In genomic region chr6:13397359-13398080, GRCh38 we compare ENCODE assay signal across 1 cellular context.
A peak's percentile ranks its signal among the peaks of the same experiment; 100 is the strongest.
TF ChIP-seq lines count a peak whose summit lies in the region.

No MANE protein-coding gene starts in this region.

TF ChIP-seq in GM12878, 131 proteins besides CTCF, POLR2A, EP300 and RAD21 (continued from another document):
- TF ChIP-seq, protein P1, sequence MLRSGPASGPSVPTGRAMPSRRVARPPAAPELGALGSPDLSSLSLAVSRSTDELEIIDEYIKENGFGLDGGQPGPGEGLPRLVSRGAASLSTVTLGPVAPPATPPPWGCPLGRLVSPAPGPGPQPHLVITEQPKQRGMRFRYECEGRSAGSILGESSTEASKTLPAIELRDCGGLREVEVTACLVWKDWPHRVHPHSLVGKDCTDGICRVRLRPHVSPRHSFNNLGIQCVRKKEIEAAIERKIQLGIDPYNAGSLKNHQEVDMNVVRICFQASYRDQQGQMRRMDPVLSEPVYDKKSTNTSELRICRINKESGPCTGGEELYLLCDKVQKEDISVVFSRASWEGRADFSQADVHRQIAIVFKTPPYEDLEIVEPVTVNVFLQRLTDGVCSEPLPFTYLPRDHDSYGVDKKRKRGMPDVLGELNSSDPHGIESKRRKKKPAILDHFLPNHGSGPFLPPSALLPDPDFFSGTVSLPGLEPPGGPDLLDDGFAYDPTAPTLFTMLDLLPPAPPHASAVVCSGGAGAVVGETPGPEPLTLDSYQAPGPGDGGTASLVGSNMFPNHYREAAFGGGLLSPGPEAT (IDR thresholded peaks at IDR 0.05; ENCODE audit: low read depth): peak; percentile 53; the same call in 1 of the 2 replicates
- TF ChIP-seq SPI1 (IDR thresholded peaks at IDR 0.05; ENCODE audit: borderline replicate concordance, insufficient read depth, low read depth, low read length) (peak; percentile 99), SRF (IDR thresholded peaks at IDR 0.05; ENCODE audit: low read depth in 2 of 2, low read length in 2 of 2) (0 out of 4 replicates have a peak, but pooled peaks of 1 of the 2 experiments have one; percentile 37), EED (IDR thresholded peaks at IDR 0.05; ENCODE audit: low read depth) (peak; percentile 85), ASH2L (IDR thresholded peaks at IDR 0.05; ENCODE audit: borderline replicate concordance, low read depth) (no peak), RFX5 (IDR thresholded peaks at IDR 0.05; ENCODE audit: low read depth, low read length) (no peak), ETV6 (conservative IDR thresholded peaks at IDR 0.05 in 1 of 2, IDR thresholded peaks at IDR 0.05 in 1 of 2; ENCODE audit: borderline replicate concordance in 1 of 2, low read depth in 1 of 2) (peak in 1 of 2 experiments; percentile 80; a peak in 2 of 4 replicates), MEF2B (IDR thresholded peaks at IDR 0.05; ENCODE audit: partially characterized antibody, poor library complexity, severe bottlenecking) (peak; percentile 74), SMAD1 (IDR thresholded peaks at IDR 0.05; ENCODE audit: low read depth, partially characterized antibody) (peak; percentile 54), DPF2 (IDR thresholded peaks at IDR 0.05) (peak; percentile 71), TARDBP (IDR thresholded peaks at IDR 0.05; ENCODE audit: borderline replicate concordance) (no peak), TCF12 (IDR thresholded peaks at IDR 0.05; ENCODE audit: low read depth, low read length) (0 out of 2 replicates have a peak, but pooled peaks have one; percentile 40), PAX8 (IDR thresholded peaks at IDR 0.05) (no peak), IKZF1 (conservative IDR thresholded peaks at IDR 0.05) (peak; percentile 78), CREM (IDR thresholded peaks at IDR 0.05; ENCODE audit: low read depth) (peak; percentile 55; the same call in 1 of the 2 replicates), KLF5 (IDR thresholded peaks at IDR 0.05; ENCODE audit: partially characterized antibody) (no peak), IKZF2 (IDR thresholded peaks at IDR 0.05) (peak; percentile 81 to 85), ZNF687 (IDR thresholded peaks at IDR 0.05) (peak; percentile 92), NR2F1 (conservative IDR thresholded peaks at IDR 0.05) (0 out of 2 replicates have a peak, but pooled peaks have one; percentile 17), E2F4 (IDR thresholded peaks at IDR 0.05; ENCODE audit: low read depth, low read length) (no peak), MLLT1 (IDR thresholded peaks at IDR 0.05) (peak; percentile 53; the same call in 1 of the 2 replicates), RAD51 (IDR thresholded peaks at IDR 0.05) (no peak), NBN (IDR thresholded peaks at IDR 0.05) (peak; percentile 36; the same call in 1 of the 2 replicates), GATAD2B (conservative IDR thresholded peaks at IDR 0.05; ENCODE audit: low read depth) (peak; percentile 73), CBX5 (IDR thresholded peaks at IDR 0.05; ENCODE audit: low read depth) (0 out of 2 replicates have a peak, but pooled peaks have one; percentile 62), ZNF592 (IDR thresholded peaks at IDR 0.05) (peak; percentile 4; the same call in 1 of the 2 replicates), PKNOX1 (IDR thresholded peaks at IDR 0.05) (no peak), NFYA (IDR thresholded peaks at IDR 0.05; ENCODE audit: borderline replicate concordance, low read depth, low read length) (no peak), NR2C2 (IDR thresholded peaks at IDR 0.05; ENCODE audit: borderline replicate concordance, control insufficient read depth, insufficient read length, low read depth) (no peak), ZBED1 (IDR thresholded peaks at IDR 0.05; ENCODE audit: borderline replicate concordance) (0 out of 2 replicates have a peak, but pooled peaks have one; percentile 11), ATF7 (IDR thresholded peaks at IDR 0.05; ENCODE audit: low read depth) (no peak), MTA2 (IDR thresholded peaks at IDR 0.05; ENCODE audit: low read depth) (peak; percentile 36), RUNX3 (IDR thresholded peaks at IDR 0.05; ENCODE audit: low read length) (peak; percentile 42), MEF2A (IDR thresholded peaks at IDR 0.05; ENCODE audit: insufficient read depth, low read depth, low read length) (0 out of 2 replicates have a peak, but pooled peaks have one; percentile 34), ZNF217 (IDR thresholded peaks at IDR 0.05) (0 out of 2 replicates have a peak, but pooled peaks have one; percentile 13), NFIC (IDR thresholded peaks at IDR 0.05; ENCODE audit: low read depth, low read length) (0 out of 2 replicates have a peak, but pooled peaks have one; percentile 20), SMC3 (IDR thresholded peaks at IDR 0.05; ENCODE audit: borderline replicate concordance, low read length) (peak; percentile 28; the same call in 1 of the 2 replicates), MTA3 (IDR thresholded peaks at IDR 0.05; ENCODE audit: borderline replicate concordance, low read length) (peak; percentile 49; the same call in 1 of the 2 replicates), KAT2A (conservative IDR thresholded peaks at IDR 0.05; ENCODE audit: control insufficient read depth, low read depth, low read length) (no peak), POLR2AphosphoS2 (IDR thresholded peaks at IDR 0.05; ENCODE audit: low read depth, low read length) (no peak), HDAC6 (IDR thresholded peaks at IDR 0.05; ENCODE audit: unreplicated experiment) (no peak), BHLHE40 (IDR thresholded peaks at IDR 0.05; ENCODE audit: borderline replicate concordance in 1 of 2, low read depth in 2 of 2, low read length in 1 of 2) (0 out of 4 replicates have a peak, but pooled peaks have one; percentile 12 to 42), PBX3 (IDR thresholded peaks at IDR 0.05; ENCODE audit: insufficient replicate concordance, low read depth, low read length) (no peak), PML (IDR thresholded peaks at IDR 0.05; ENCODE audit: low read length) (no peak), BMI1 (IDR thresholded peaks at IDR 0.05; ENCODE audit: borderline replicate concordance) (no peak), ZNF274 (IDR thresholded peaks at IDR 0.05; ENCODE audit: insufficient read depth, insufficient read length) (no peak), CHD4 (IDR thresholded peaks at IDR 0.05) (0 out of 2 replicates have a peak, but pooled peaks have one; percentile 43), FOXM1 (IDR thresholded peaks at IDR 0.05; ENCODE audit: low read depth, low read length) (no peak), SP1 (IDR thresholded peaks at IDR 0.05; ENCODE audit: low read depth, low read length) (no peak), MYB (IDR thresholded peaks at IDR 0.05; ENCODE audit: borderline replicate concordance, low read depth, low read length) (no peak), FOXK2 (IDR thresholded peaks at IDR 0.05) (no peak), SREBF2 (IDR thresholded peaks at IDR 0.05; ENCODE audit: low read length) (no peak)
